29 cellular contexts compared by ENCODE assay signal in the genomic region with DNA sequence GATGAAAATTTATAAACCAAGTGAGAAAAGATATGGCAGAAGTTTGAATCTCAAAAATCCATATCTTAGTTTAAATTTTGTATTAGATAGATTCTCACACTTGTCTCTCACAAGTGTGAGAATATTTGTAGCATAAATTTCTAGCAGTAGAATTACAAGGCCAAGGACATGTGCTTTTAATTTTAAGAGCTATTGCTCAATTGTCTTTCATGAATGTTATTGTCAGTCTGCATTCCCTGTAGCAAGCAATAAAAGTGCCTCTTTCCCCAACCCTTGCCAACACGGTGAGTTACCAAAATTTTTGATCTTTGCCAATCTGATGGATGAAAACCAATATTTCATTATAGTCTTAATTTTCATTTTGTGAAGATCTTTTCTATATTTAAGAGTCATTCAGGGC.
"Had no signal": no experiment of that assay in that cellular context is flagged by ENCODE, and none has a peak within 500 bp of the region (broad histone marks: within the 10 kb centered on the region; RNA-seq: fewer than 3 reads in every experiment).

No MANE protein-coding gene starts in this region.

- H3K36me3 ChIP-seq: brain microvascular endothelial cell, heart left ventricle, neutrophil, ovary, right atrium auricular region, stomach, suprapubic skin, tibial artery had no signal

- DNase-seq: activated CD4-positive, alpha-beta T cell treated with anti-CD3 and anti-CD28 coated beads for 4 hours; activated CD4-positive, alpha-beta T cell treated with anti-CD3 and anti-CD28 coated beads, Interleukin-2, amount 50 U/mL, for 4 hours; activated effector memory CD4-positive, alpha-beta T cell treated with Interleukin-2 at 50 U/mL for 16 hours; activated naive CD4-positive, alpha-beta T cell treated with anti-CD3 and anti-CD28 coated beads for 36 hours; activated naive CD8-positive, alpha-beta T cell treated with anti-CD3 and anti-CD28 coated beads, Interleukin-2, amount 10 ng/mL, durations not matched to agents 7 days and 5 days; activated T-cell treated with anti-CD3 and anti-CD28 coated beads for 4 hours; amniotic stem cell; brain microvascular endothelial cell; cortex of kidney; effector memory CD8-positive, alpha-beta T cell; foreskin keratinocyte; heart left ventricle; hypothalamus; immature natural killer cell; naive B cell; nephron progenitor cell; ovary; stimulated activated CD4-positive, alpha-beta T cell treated with anti-CD3 and anti-CD28 coated beads, Interleukin-15, amount 100 ng/mL, for 24 hours; stimulated activated CD4-positive, alpha-beta T cell treated with anti-CD3 and anti-CD28 coated beads, Interleukin-2, amount 100 ng/mL, for 24 hours; stimulated activated naive B cell treated with anti-CD40 and anti-IgM and Interleukin-4, amounts not matched to agents 10 μg/mL and 1 μg/mL and 100 μg/mL, for 72 hours; stomach; T-helper 1 cell; tibial artery had no signal

- H3K4me1 ChIP-seq: foreskin keratinocyte, heart left ventricle, right atrium auricular region, stomach, suprapubic skin, tibial artery had no signal

- H3K4me3 Mint-ChIP-seq: activated naive CD4-positive, alpha-beta T cell treated with anti-CD3 and anti-CD28 coated beads for 36 hours; activated naive CD8-positive, alpha-beta T cell treated with anti-CD3 and anti-CD28 coated beads, Interleukin-2, amount 10 ng/mL, durations not matched to agents 7 days and 5 days; effector memory CD8-positive, alpha-beta T cell; immature natural killer cell; mesothelial cell of epicardium; naive B cell; nephron progenitor cell; stimulated activated naive B cell treated with anti-CD40 and anti-IgM and Interleukin-4, amounts not matched to agents 10 μg/mL and 1 μg/mL and 100 μg/mL, for 72 hours; T-helper 2 cell treated with Interferon-gamma antibody and Interleukin-4, amounts not matched to agents 5 μg/mL and 100 μg/mL, for 36 hours had no signal

- H3K36me3 Mint-ChIP-seq: activated naive CD8-positive, alpha-beta T cell treated with anti-CD3 and anti-CD28 coated beads, Interleukin-2, amount 10 ng/mL, durations not matched to agents 7 days and 5 days; immature natural killer cell; mesothelial cell of epicardium; naive B cell; stimulated activated naive B cell treated with anti-CD40 and anti-IgM and Interleukin-4, amounts not matched to agents 10 μg/mL and 1 μg/mL and 100 μg/mL, for 72 hours had no signal

- H3K9me3 ChIP-seq: neutrophil, ovary, right atrium auricular region, stomach, suprapubic skin, tibial artery had no signal

- H3K27ac Mint-ChIP-seq: activated naive CD4-positive, alpha-beta T cell treated with anti-CD3 and anti-CD28 coated beads for 36 hours; activated naive CD8-positive, alpha-beta T cell treated with anti-CD3 and anti-CD28 coated beads, Interleukin-2, amount 10 ng/mL, durations not matched to agents 7 days and 5 days; effector memory CD8-positive, alpha-beta T cell; immature natural killer cell; mesothelial cell of epicardium; naive B cell; nephron progenitor cell; stimulated activated naive B cell treated with anti-CD40 and anti-IgM and Interleukin-4, amounts not matched to agents 10 μg/mL and 1 μg/mL and 100 μg/mL, for 72 hours; T-helper 2 cell treated with Interferon-gamma antibody and Interleukin-4, amounts not matched to agents 5 μg/mL and 100 μg/mL, for 36 hours had no signal

- H3K4me3 ChIP-seq: heart left ventricle, ovary, right atrium auricular region, stomach, suprapubic skin, tibial artery had no signal

- H3K27ac ChIP-seq: brain microvascular endothelial cell, foreskin keratinocyte, heart left ventricle, neutrophil, ovary, right atrium auricular region, stomach, suprapubic skin, tibial artery, VCaP had no signal

- H3K4me1 Mint-ChIP-seq: activated naive CD8-positive, alpha-beta T cell treated with anti-CD3 and anti-CD28 coated beads, Interleukin-2, amount 10 ng/mL, durations not matched to agents 7 days and 5 days; immature natural killer cell; naive B cell; nephron progenitor cell; stimulated activated naive B cell treated with anti-CD40 and anti-IgM and Interleukin-4, amounts not matched to agents 10 μg/mL and 1 μg/mL and 100 μg/mL, for 72 hours had no signal

- H3K27me3 ChIP-seq: brain microvascular endothelial cell, foreskin keratinocyte, heart left ventricle, neutrophil, ovary, right atrium auricular region, stomach, suprapubic skin, tibial artery had no signal

- H3K9me3 Mint-ChIP-seq: activated naive CD4-positive, alpha-beta T cell treated with anti-CD3 and anti-CD28 coated beads for 36 hours; effector memory CD8-positive, alpha-beta T cell; immature natural killer cell; nephron progenitor cell had no signal

- ATAC-seq: effector memory CD8-positive, alpha-beta T cell; foreskin keratinocyte; heart left ventricle; stimulated activated naive B cell treated with anti-CD40 and anti-IgM and Interleukin-4, amounts not matched to agents 10 μg/mL and 1 μg/mL and 100 μg/mL, for 72 hours had no signal
